18 cellular contexts compared by ENCODE assay signal in the genomic region with DNA sequence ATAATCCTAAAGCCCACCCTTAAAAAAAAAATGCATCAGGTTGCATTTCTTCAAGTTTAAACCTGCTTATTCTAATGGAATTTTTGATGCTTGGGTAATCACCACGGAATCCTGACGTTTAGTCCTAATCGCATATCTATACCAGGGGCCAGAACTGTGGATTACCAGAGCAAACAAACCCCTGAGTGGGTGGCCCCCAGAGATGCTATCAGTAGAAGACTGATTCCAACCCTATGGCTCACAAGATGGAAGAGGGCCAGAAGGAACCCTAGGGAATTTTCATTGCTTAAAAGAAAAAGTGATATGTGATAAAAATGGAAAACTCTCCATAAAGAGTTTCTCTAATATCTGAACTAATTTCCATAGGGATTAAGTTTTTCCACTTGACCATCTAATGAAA.
A peak's percentile ranks its signal among the peaks of the same experiment; 100 is the strongest.
DNase-seq lines count a peak whose midpoint lies in the region; ATAC-seq, FAIRE-seq and TF ChIP-seq lines count a peak whose summit lies in the region.
"Had no signal": no experiment of that assay in that cellular context is flagged by ENCODE, and none has a peak within 500 bp of the region (broad histone marks: within the 10 kb centered on the region; RNA-seq: fewer than 3 reads in every experiment).

No MANE protein-coding gene starts in this region.

- TF ChIP-seq CTCF in RWPE1 (conservative IDR thresholded peaks at IDR 0.05; ENCODE audit: low read depth) (no peak), fibroblast of pulmonary artery (IDR thresholded peaks at IDR 0.05; ENCODE audit: low read length, missing control alignments) (no peak), Peyer's patch (IDR thresholded peaks at IDR 0.05) (no peak)

- POLR2A ChIA-PET in RWPE1 (lab: Yijun Ruan, JAX; ENCODE audit: low non-redundant PET): no interaction called here
- POLR2A ChIA-PET in activated CD4-positive, alpha-beta T cell treated with anti-CD3 and anti-CD28 coated beads for 36 hours (lab: Charles Lee): no interaction called here

- no peaks in the 10 kb centered on the region for H3K4me1 Mint-ChIP-seq in activated CD4-positive, alpha-beta T cell treated with anti-CD3 and anti-CD28 coated beads for 36 hours
- H3K4me1 Mint-ChIP-seq: activated naive CD8-positive, alpha-beta T cell treated with anti-CD3 and anti-CD28 coated beads, Interleukin-2, amount 10 ng/mL, durations not matched to agents 7 days and 5 days; naive B cell had no signal

- H3K27me3 Mint-ChIP-seq in activated CD4-positive, alpha-beta T cell treated with anti-CD3 and anti-CD28 coated beads for 36 hours: peaks cover 7% of the 10 kb centered on the region

- intact Hi-C loops in activated CD4-positive, alpha-beta T cell treated with anti-CD3 and anti-CD28 coated beads for 36 hours (cut with DNase I, micrococcal nuclease): no loop called here

- FAIRE-seq in urothelium cell line (lab: Jason Lieb, UNC): no peak
- FAIRE-seq: A204.1 had no signal

- TF ChIP-seq POLR2A in Peyer's patch (IDR thresholded peaks at IDR 0.05): no peak

- H3K9me3 ChIP-seq in Peyer's patch: no peaks in the 10 kb centered on the region
- H3K9me3 ChIP-seq: prostate gland had no signal

- no peaks in the 10 kb centered on the region for H3K36me3 Mint-ChIP-seq in activated CD4-positive, alpha-beta T cell treated with anti-CD3 and anti-CD28 coated beads for 36 hours (ENCODE audit: low read depth)
- H3K36me3 Mint-ChIP-seq: activated naive CD8-positive, alpha-beta T cell treated with anti-CD3 and anti-CD28 coated beads, Interleukin-2, amount 10 ng/mL, durations not matched to agents 7 days and 5 days; naive B cell had no signal

- H3K27me3 ChIP-seq in Peyer's patch: no peaks in the 10 kb centered on the region

- H3K4me3 ChIP-seq in fibroblast of pulmonary artery (replicated peaks; ENCODE audit: low read depth, low read length) (no peak overlapping the region), Peyer's patch (no peak overlapping the region)
- H3K4me3 ChIP-seq: prostate gland had no signal

- H3K27ac ChIP-seq in RWPE1: no peak overlapping the region
- H3K27ac ChIP-seq in Peyer's patch: no peak overlapping the region
- H3K27ac ChIP-seq: prostate gland had no signal

- H3K4me3 Mint-ChIP-seq in activated CD4-positive, alpha-beta T cell treated with anti-CD3 and anti-CD28 coated beads for 36 hours: no peak overlapping the region
- H3K4me3 Mint-ChIP-seq: activated naive CD8-positive, alpha-beta T cell treated with anti-CD3 and anti-CD28 coated beads, Interleukin-2, amount 10 ng/mL, durations not matched to agents 7 days and 5 days; naive B cell; T-helper 1 cell treated with Interleukin-12 subunit alpha and Interleukin-12 subunit beta and Interleukin-4 antibody, amounts not matched to agents 30 μg/mL and 1 μg/mL, for 36 hours had no signal

- H3K36me3 ChIP-seq in Peyer's patch: no peaks in the 10 kb centered on the region
- H3K36me3 ChIP-seq: prostate gland had no signal

- CTCF ChIA-PET in RWPE1 (lab: Yijun Ruan, JAX): no interaction called here
- CTCF ChIA-PET in activated CD4-positive, alpha-beta T cell treated with anti-CD3 and anti-CD28 coated beads for 36 hours (lab: Charles Lee): no interaction called here

- peak; percentile 9 for DNase-seq in NCI-H82 (lab: John Stamatoyannopoulos, UW)
- DNase-seq in NCI-H82 treated with DMSO at 0.1 percent for 48 hours (lab: John Stamatoyannopoulos, UW; ENCODE audit: unreplicated experiment): no peak
- peak; percentile 8 for DNase-seq in RWPE1 (ENCODE audit: low spot score)
- DNase-seq in fibroblast of pulmonary artery (ENCODE audit: low read depth): peak; percentile 28
- peak; percentile 26 for DNase-seq in urothelium cell line (ENCODE audit: low spot score)
- DNase-seq in activated CD4-positive, alpha-beta T cell treated with anti-CD3 and anti-CD28 coated beads for 36 hours: no peak
- no peak for DNase-seq in Peyer's patch
- DNase-seq in activated CD4-positive, CD25-positive, alpha-beta regulatory T cell (lab: John Stamatoyannopoulos, UW): no peak
- DNase-seq: activated naive CD8-positive, alpha-beta T cell treated with anti-CD3 and anti-CD28 coated beads, Interleukin-2, amount 10 ng/mL, durations not matched to agents 7 days and 5 days; cortex of kidney; hypothalamus; Kasumi-1; naive B cell; NCI-H187; NCI-H526 had no signal

- no peak overlapping the region for H3K27ac Mint-ChIP-seq in activated CD4-positive, alpha-beta T cell treated with anti-CD3 and anti-CD28 coated beads for 36 hours
- H3K27ac Mint-ChIP-seq: activated naive CD8-positive, alpha-beta T cell treated with anti-CD3 and anti-CD28 coated beads, Interleukin-2, amount 10 ng/mL, durations not matched to agents 7 days and 5 days; naive B cell; T-helper 1 cell treated with Interleukin-12 subunit alpha and Interleukin-12 subunit beta and Interleukin-4 antibody, amounts not matched to agents 30 μg/mL and 1 μg/mL, for 36 hours had no signal

- no peaks in the 10 kb centered on the region for H3K9me3 Mint-ChIP-seq in activated CD4-positive, alpha-beta T cell treated with anti-CD3 and anti-CD28 coated beads for 36 hours (ENCODE audit: low read depth)
- H3K9me3 Mint-ChIP-seq: activated naive CD8-positive, alpha-beta T cell treated with anti-CD3 and anti-CD28 coated beads, Interleukin-2, amount 10 ng/mL, durations not matched to agents 7 days and 5 days; naive B cell; T-helper 1 cell treated with Interleukin-12 subunit alpha and Interleukin-12 subunit beta and Interleukin-4 antibody, amounts not matched to agents 30 μg/mL and 1 μg/mL, for 36 hours had no signal

- H3K4me1 ChIP-seq in Peyer's patch: no peaks in the 10 kb centered on the region
- H3K4me1 ChIP-seq: prostate gland had no signal

- ATAC-seq in activated CD4-positive, alpha-beta T cell treated with anti-CD3 and anti-CD28 coated beads for 36 hours: no peak

Comparison
In these comparisons a context has a peak if more than half of its experiments do, and no peak if none do; other contexts are left out.
1. DNase-seq: peak in NCI-H82 (single experiment), RWPE1 (single experiment), fibroblast of pulmonary artery (single experiment) and urothelium cell line (single experiment); none in NCI-H82 treated with DMSO at 0.1 percent for 48 hours (single experiment), activated CD4-positive, alpha-beta T cell treated with anti-CD3 and anti-CD28 coated beads for 36 hours (single experiment), Peyer's patch (0 of 3) and activated CD4-positive, CD25-positive, alpha-beta regulatory T cell (0 of 4).